ENCODE assay signal across 8 cellular contexts in genomic region chr1:54487571-54488050, GRCh38.
DNase-seq lines count a peak whose midpoint lies in the region; ATAC-seq and TF ChIP-seq lines count a peak whose summit lies in the region.

No MANE protein-coding gene starts in this region.

- POLR2A ChIA-PET in CD8-positive, alpha-beta T cell (lab: Charles Lee): interaction anchor here (0.6 to 5.1 kb wide), 8 partner anchors 10 to 544 kb away, joined by 3 to 70 read pairs (median 6); partner anchors contain the start of gene SSBP3

- no peak for DNase-seq in CD8-positive, alpha-beta T cell
- peak; percentile 53 to 75 (median 75) for DNase-seq in right lobe of liver
- DNase-seq in thoracic aorta (ENCODE audit: low spot score): no peak
- DNase-seq in erythroblast (lab: John Stamatoyannopoulos, UW): no peak

- 9% methylated on average over 12 of the region's 21 CpGs for WGBS in right lobe of liver (ENCODE audit: insufficient coverage, low coverage, low lambda C conversion rate, missing lambda C conversion rate)

- peak overlapping the region; percentile 95 for H3K4me2 ChIP-seq in KMS-11

- no peaks in the 10 kb centered on the region for H3K36me3 ChIP-seq in CD8-positive, alpha-beta T cell (ENCODE audit: insufficient read depth, low read length)
- H3K36me3 ChIP-seq in KMS-11 (ENCODE audit: insufficient read depth) (no peaks in the 10 kb centered on the region), right lobe of liver (no peaks in the 10 kb centered on the region), thoracic aorta (no peaks in the 10 kb centered on the region)

- no peaks in the 10 kb centered on the region for H3K79me2 ChIP-seq in KMS-11 (ENCODE audit: insufficient read depth, low read depth)

- no peaks in the 10 kb centered on the region for H3K27me3 Mint-ChIP-seq in CD8-positive, alpha-beta T cell (ENCODE audit: low read depth)
- peaks cover 6% of the 10 kb centered on the region for H3K27me3 Mint-ChIP-seq in brain

- H3K27ac ChIP-seq in CD8-positive, alpha-beta T cell (ENCODE audit: low read depth, low read length): no peak overlapping the region
- H3K27ac ChIP-seq in KMS-11: 0 out of 2 replicates have a peak overlapping the region, but pooled peaks have one; percentile 88
- H3K27ac ChIP-seq in right lobe of liver: peak overlapping the region; percentile 60 to 86 (median 85)
- peak overlapping the region; percentile 81 to 99 for H3K27ac ChIP-seq in thoracic aorta

- no peaks in the 10 kb centered on the region for H3K9me3 ChIP-seq in CD8-positive, alpha-beta T cell (ENCODE audit: low read length)
- H3K9me3 ChIP-seq in right lobe of liver: no peaks in the 10 kb centered on the region
- H3K9me3 ChIP-seq in thoracic aorta: no peaks in the 10 kb centered on the region

- no peaks in the 10 kb centered on the region for H4K20me1 ChIP-seq in KMS-11 (ENCODE audit: insufficient read depth)

- H3K9me3 Mint-ChIP-seq in CD8-positive, alpha-beta T cell: no peaks in the 10 kb centered on the region
- H3K9me3 Mint-ChIP-seq in brain: peaks cover 0 to 6% (median 0%) of the 10 kb centered on the region in 5 experiments

- H3K36me3 Mint-ChIP-seq in CD8-positive, alpha-beta T cell: no peaks in the 10 kb centered on the region
- H3K36me3 Mint-ChIP-seq in brain: no peaks in the 10 kb centered on the region

- CTCF ChIA-PET in CD8-positive, alpha-beta T cell (lab: Charles Lee): interaction anchor here (0.6 to 4.1 kb wide), 13 partner anchors 10 to 417 kb away, joined by 3 to 53 read pairs (median 3); partner anchors contain the start of gene SSBP3

- peak overlapping the region; percentile 90 for H3K4me3 ChIP-seq in CD8-positive, alpha-beta T cell (ENCODE audit: low read depth, low read length)
- H3K4me3 ChIP-seq in KMS-11 (IDR thresholded peaks at IDR 0.05; ENCODE audit: insufficient read depth, low read depth, low read length) (no peak overlapping the region), right lobe of liver (peak overlapping the region; percentile 57 to 59 (median 57)), thoracic aorta (peak overlapping the region; percentile 93)

- intact Hi-C loops in CD8-positive, alpha-beta T cell (cut with DNase I, micrococcal nuclease): loop anchor here (1.0 to 5.0 kb wide), 13 partner anchors 12 to 627 kb away; partner anchors contain the start of genes CYB5RL (in 2 of the 2), MRPL37 (in 2 of the 2), TCEANC2 (in 2 of the 2) and TMEM59 (in 2 of the 2)
- intact Hi-C loops in right lobe of liver (cut with DNase I): loop anchor here in 1 of 2 donors (5.0 to 10.0 kb wide), 3 partner anchors 80 to 363 kb away; partner anchors contain the start of gene SSBP3

- TF ChIP-seq POLR2A in right lobe of liver (IDR thresholded peaks at IDR 0.05): no peak
- TF ChIP-seq POLR2A in GM18505 (IDR thresholded peaks at IDR 0.05; ENCODE audit: borderline replicate concordance, extremely low read depth, insufficient read depth, insufficient read length): no peak
- no peak for TF ChIP-seq POLR2A in erythroblast (IDR thresholded peaks at IDR 0.05; ENCODE audit: low read length)

- H3K4me1 ChIP-seq in CD8-positive, alpha-beta T cell (ENCODE audit: insufficient read depth, low read length): peaks cover 34% of the 10 kb centered on the region
- H3K4me1 ChIP-seq in KMS-11 (ENCODE audit: low read depth, poor library complexity, severe bottlenecking) (peaks cover 14% of the 10 kb centered on the region), right lobe of liver (peaks cover 0 to 19% (median 8%) of the 10 kb centered on the region in 4 donors), thoracic aorta (ENCODE audit: control insufficient read depth in 1 of 2, low read depth in 2 of 2) (peaks cover 13 to 28% of the 10 kb centered on the region in 2 donors)

- peak overlapping the region; percentile 98 for H2AFZ ChIP-seq in KMS-11 (ENCODE audit: low read depth)

- TF ChIP-seq CTCF in CD8-positive, alpha-beta T cell (IDR thresholded peaks at IDR 0.05): no peak
- TF ChIP-seq CTCF in KMS-11 (conservative IDR thresholded peaks at IDR 0.05; ENCODE audit: low read depth, low read length) (no peak), brain (conservative IDR thresholded peaks at IDR 0.05) (no peak), right lobe of liver (IDR thresholded peaks at IDR 0.05) (no peak), thoracic aorta (IDR thresholded peaks at IDR 0.05) (no peak)

- peak overlapping the region; percentile 95 for H3K9ac ChIP-seq in KMS-11

- no peak for ATAC-seq in CD8-positive, alpha-beta T cell
- ATAC-seq in right lobe of liver (peak; percentile 30 to 57 (median 34)), thoracic aorta (ENCODE audit: insufficient number of reproducible peaks, low FRiP score, low read depth) (no peak), GM18505 (IDR thresholded peaks at IDR 0.05; ENCODE audit: unreplicated experiment) (no peak), GM19324 (IDR thresholded peaks at IDR 0.05; ENCODE audit: low FRiP score, unreplicated experiment) (no peak)

- no peaks in the 10 kb centered on the region for H3K27me3 ChIP-seq in CD8-positive, alpha-beta T cell (ENCODE audit: insufficient read depth, low read length)
- no peaks in the 10 kb centered on the region for H3K27me3 ChIP-seq in KMS-11 (ENCODE audit: insufficient read depth, low read depth)
- H3K27me3 ChIP-seq in right lobe of liver: no peaks in the 10 kb centered on the region
- no peaks in the 10 kb centered on the region for H3K27me3 ChIP-seq in thoracic aorta (replicated peaks; ENCODE audit: insufficient read depth)

- peak overlapping the region; percentile 77 for H3K27ac Mint-ChIP-seq in CD8-positive, alpha-beta T cell
- H3K27ac Mint-ChIP-seq in brain: peak overlapping the region; percentile 95 to 98 (median 97)

- peak overlapping the region; percentile 83 for H3K4me3 Mint-ChIP-seq in CD8-positive, alpha-beta T cell
- peak overlapping the region; percentile 80 to 91 (median 85) for H3K4me3 Mint-ChIP-seq in brain

- peaks cover 40% of the 10 kb centered on the region for H3K4me1 Mint-ChIP-seq in CD8-positive, alpha-beta T cell (ENCODE audit: low read depth)
- peaks cover 54% of the 10 kb centered on the region for H3K4me1 Mint-ChIP-seq in brain

Comparison
In these comparisons a context has a peak if more than half of its experiments do, and no peak if none do; other contexts are left out.
1. ATAC-seq: peak in right lobe of liver (4 of 4); none in CD8-positive, alpha-beta T cell (single experiment), thoracic aorta (single experiment), GM18505 (single experiment) and GM19324 (single experiment).
2. DNase-seq: peak in right lobe of liver (3 of 3); none in CD8-positive, alpha-beta T cell (0 of 7), thoracic aorta (single experiment) and erythroblast (0 of 2).